In genomic region chr2:23803275-23803964, GRCh38 we compare ENCODE assay signal across 15 cellular contexts.
DNase-seq lines count a peak whose midpoint lies in the region; ATAC-seq and TF ChIP-seq lines count a peak whose summit lies in the region.
"Had no signal": no experiment of that assay in that cellular context is flagged by ENCODE, and none has a peak within 500 bp of the region (broad histone marks: within the 10 kb centered on the region; RNA-seq: fewer than 3 reads in every experiment).

No MANE protein-coding gene starts in this region.

- no peak for TF ChIP-seq CTCF in AG04450 (IDR thresholded peaks at IDR 0.05; ENCODE audit: low read depth, low read length)
- no peak for TF ChIP-seq CTCF in HFF-Myc (IDR thresholded peaks at IDR 0.05; ENCODE audit: low read depth, low read length, missing control alignments)
- no peak for TF ChIP-seq CTCF in lower leg skin (IDR thresholded peaks at IDR 0.05)

- H3K27ac ChIP-seq in AG04450 (ENCODE audit: low read depth, low read length), result no peak overlapping the region
- H3K27ac ChIP-seq in caudate nucleus (ENCODE audit: low read depth, low read length), result peak overlapping the region; percentile 21
- H3K27ac ChIP-seq: BLaER1, prostate gland had no signal

- ATAC-seq in left lobe of liver (peak; percentile 42), HG03175 (IDR thresholded peaks at IDR 0.05; ENCODE audit: unreplicated experiment) (no peak)
- ATAC-seq: activated CD8-positive, alpha-beta T cell treated with anti-CD3 and anti-CD28 coated beads, Interleukin-2, amount 10 ng/mL, durations not matched to agents 7 days and 5 days had no signal

- TF ChIP-seq POLR2A in lower leg skin (IDR thresholded peaks at IDR 0.05), result no peak

- POLR2A ChIA-PET in AG04450 (lab: Yijun Ruan, JAX), result interaction anchor here (0.6 kb wide), 1 partner anchor 17 kb away, joined by 4 read pairs; no protein-coding TSS in a partner anchor

- CTCF ChIA-PET in AG04450 (lab: Charles Lee), result interaction anchor here (1.3 to 4.4 kb wide), 3 partner anchors 14 to 124 kb away, joined by 4 to 27 read pairs (median 5); partner anchors contain the start of gene ATAD2B

- no peaks in the 10 kb centered on the region for H3K9me3 ChIP-seq in AG04450 (ENCODE audit: control insufficient read depth, insufficient read depth, low read length)
- H3K9me3 ChIP-seq: BLaER1, prostate gland had no signal

- H3K4me3 ChIP-seq in AG04450 (ENCODE audit: low read depth, low read length) (no peak overlapping the region), HFF-Myc (replicated peaks; ENCODE audit: low read depth, low read length) (no peak overlapping the region), lower leg skin (ENCODE audit: low read depth, poor library complexity, severe bottlenecking) (no peak overlapping the region)
- H3K4me3 ChIP-seq: BLaER1, prostate gland had no signal

- intact Hi-C loops in lower leg skin (cut with DNase I; ENCODE audit: low total_unique reads), result no loop called here

- DNase-seq in AG04450 (ENCODE audit: low read depth, low spot score), result peak; percentile 16
- DNase-seq in HFF-Myc (ENCODE audit: extremely low read depth, low read depth), result peak; percentile 10
- DNase-seq in caudate nucleus (lab: John Stamatoyannopoulos, UW), result peak in 1 of 61 donors; percentile 3
- no peak for DNase-seq in left lobe of liver (ENCODE audit: low spot score)
- DNase-seq in activated CD4-positive, alpha-beta T cell treated with anti-CD3 and anti-CD28 coated beads, Interleukin-2, amount 50 U/mL, for 48 hours, result no peak
- DNase-seq in lower leg skin (ENCODE audit: low spot score in 2 of 2), result no peak
- DNase-seq in 8988T, result no peak
- DNase-seq: activated CD8-positive, alpha-beta T cell treated with anti-CD3 and anti-CD28 coated beads, Interleukin-2, amount 10 ng/mL, durations not matched to agents 7 days and 5 days; activated naive CD4-positive, alpha-beta T cell treated with anti-CD3 and anti-CD28 coated beads, Interleukin-2, amount 50 U/mL, for 16 hours; midbrain; stimulated activated CD4-positive, alpha-beta T cell treated with anti-CD3 and anti-CD28 coated beads, Interleukin-4, amount 100 ng/mL, for 24 hours; stimulated activated naive CD4-positive, alpha-beta T cell treated with Interleukin-2 at 50 U/mL for 16 hours had no signal

- 54 to 59% methylated on average over 5 of the region's 5 CpGs for WGBS in lower leg skin, 2 donors

- no peaks in the 10 kb centered on the region for H3K27me3 ChIP-seq in AG04450 (ENCODE audit: control insufficient read depth, insufficient read depth, low read length)
- H3K27me3 ChIP-seq: BLaER1 had no signal

Comparison
In these comparisons a context has a peak if more than half of its experiments do, and no peak if none do; other contexts are left out.
1. DNase-seq: peak in AG04450 (single experiment) and HFF-Myc (single experiment); none in left lobe of liver (single experiment), activated CD4-positive, alpha-beta T cell treated with anti-CD3 and anti-CD28 coated beads, Interleukin-2, amount 50 U/mL, for 48 hours (0 of 2), lower leg skin (0 of 2) and 8988T (single experiment).